ENCODE assay signal across 8 cellular contexts in genomic region chr13:110916671-110917142, GRCh38. TPM values are rescaled to one million over a fixed set of nuclear protein-coding genes. Genes with fewer than 3 reads are reported as not detected.
DNase-seq lines count a peak whose midpoint lies in the region; ATAC-seq and TF ChIP-seq lines count a peak whose summit lies in the region.

No MANE protein-coding gene starts in this region.

- DNase-seq in NB4 (ENCODE audit: low read depth) (no peak), neural progenitor cell (ENCODE audit: low spot score) (no peak), NCI-H1092 (lab: John Stamatoyannopoulos, UW) (no peak), GOT3 (lab: John Stamatoyannopoulos, UW) (no peak)

- H3K27ac Mint-ChIP-seq in dendritic cell treated with granulocyte-macrophage colony-stimulating factor and Interleukin-4, amounts not matched to agents 40 ng/mL and 50 ng/mL, for 4 days: peak overlapping the region; percentile 98
- H3K27ac Mint-ChIP-seq in neural progenitor cell: no peak overlapping the region

- H3K4me1 Mint-ChIP-seq in dendritic cell treated with granulocyte-macrophage colony-stimulating factor and Interleukin-4, amounts not matched to agents 40 ng/mL and 50 ng/mL, for 4 days (ENCODE audit: low read depth): peaks cover 43% of the 10 kb centered on the region
- H3K4me1 Mint-ChIP-seq in neural progenitor cell: peaks cover 31% of the 10 kb centered on the region

- H2AFZ ChIP-seq in neural progenitor cell (replicated peaks): no peak overlapping the region

- no peak for TF ChIP-seq CTCF in NB4 (IDR thresholded peaks at IDR 0.05; ENCODE audit: low read depth, low read length)
- TF ChIP-seq CTCF in neural progenitor cell (IDR thresholded peaks at IDR 0.05): no peak

- no peak for TF ChIP-seq POLR2A in NB4 (IDR thresholded peaks at IDR 0.05; ENCODE audit: extremely low read depth, insufficient read length)

- H3K79me2 ChIP-seq in neural progenitor cell (ENCODE audit: low read depth): peaks cover 37% of the 10 kb centered on the region

- H3K4me2 ChIP-seq in BLaER1 treated with 17β-estradiol and CSF1 and Interleukin-3, amounts not matched to agents 10 nM and 100 nM: peak overlapping the region; percentile 70 to 96 (median 86); a peak in 21 of 22 replicates
- peak overlapping the region; percentile 73 for H3K4me2 ChIP-seq in neural progenitor cell

- peak overlapping the region in 5 of 11 experiments; percentile 97 to 100 (median 99); a peak in 7 of 22 replicates for H3K9ac ChIP-seq in BLaER1 treated with 17β-estradiol and CSF1 and Interleukin-3, amounts not matched to agents 10 nM and 100 nM
- no peak overlapping the region for H3K9ac ChIP-seq in neural progenitor cell

- intact Hi-C loops in dendritic cell treated with granulocyte-macrophage colony-stimulating factor and Interleukin-4, amounts not matched to agents 40 ng/mL and 50 ng/mL, for 4 days (cut with micrococcal nuclease): loop anchor here (2.0 to 10.0 kb wide), 3 partner anchors 46 to 298 kb away; no protein-coding TSS in a partner anchor

- no peaks in the 10 kb centered on the region for H3K27me3 ChIP-seq in BLaER1 treated with 17β-estradiol and CSF1 and Interleukin-3, amounts not matched to agents 10 nM and 100 nM
- H3K27me3 ChIP-seq in neural progenitor cell: no peaks in the 10 kb centered on the region

- H3K4me1 ChIP-seq in BLaER1 treated with 17β-estradiol and CSF1 and Interleukin-3, amounts not matched to agents 10 nM and 100 nM: peaks cover 31 to 53% (median 47%) of the 10 kb centered on the region in 10 experiments
- H3K4me1 ChIP-seq in neural progenitor cell: peaks cover 27% of the 10 kb centered on the region

- peaks cover 17% of the 10 kb centered on the region for H3K36me3 Mint-ChIP-seq in dendritic cell treated with granulocyte-macrophage colony-stimulating factor and Interleukin-4, amounts not matched to agents 40 ng/mL and 50 ng/mL, for 4 days (ENCODE audit: low read depth)
- H3K36me3 Mint-ChIP-seq in neural progenitor cell: no peaks in the 10 kb centered on the region

- no peaks in the 10 kb centered on the region for H3K9me3 Mint-ChIP-seq in dendritic cell treated with granulocyte-macrophage colony-stimulating factor and Interleukin-4, amounts not matched to agents 40 ng/mL and 50 ng/mL, for 4 days
- no peaks in the 10 kb centered on the region for H3K9me3 Mint-ChIP-seq in neural progenitor cell

- H3K27me3 Mint-ChIP-seq in dendritic cell treated with granulocyte-macrophage colony-stimulating factor and Interleukin-4, amounts not matched to agents 40 ng/mL and 50 ng/mL, for 4 days: peaks cover 17% of the 10 kb centered on the region
- peaks cover 3% of the 10 kb centered on the region for H3K27me3 Mint-ChIP-seq in neural progenitor cell (ENCODE audit: insufficient read depth, low read depth)

- H3K36me3 ChIP-seq in BLaER1 treated with 17β-estradiol and CSF1 and Interleukin-3, amounts not matched to agents 10 nM and 100 nM: peaks cover 0 to 4% (median under 1%) of the 10 kb centered on the region in 11 experiments; a peak in 9 of 22 replicates
- H3K36me3 ChIP-seq in neural progenitor cell: no peaks in the 10 kb centered on the region

- H3F3A ChIP-seq in neural progenitor cell (ENCODE audit: low read depth): peaks cover 18% of the 10 kb centered on the region

- peak overlapping the region in 7 of 11 experiments; percentile 2 to 100 (median 99); a peak in 11 of 22 replicates for H3K27ac ChIP-seq in BLaER1 treated with 17β-estradiol and CSF1 and Interleukin-3, amounts not matched to agents 10 nM and 100 nM
- H3K27ac ChIP-seq in neural progenitor cell: no peak overlapping the region

- ATAC-seq in HG03097 (IDR thresholded peaks at IDR 0.05; ENCODE audit: low FRiP score, unreplicated experiment) (no peak), HG02840 (IDR thresholded peaks at IDR 0.05; ENCODE audit: low FRiP score, unreplicated experiment) (no peak)

- peaks cover 24 to 26% (median 25%) of the 10 kb centered on the region in 11 experiments for H4K20me1 ChIP-seq in BLaER1 treated with 17β-estradiol and CSF1 and Interleukin-3, amounts not matched to agents 10 nM and 100 nM
- H4K20me1 ChIP-seq in neural progenitor cell (ENCODE audit: low read depth): peaks cover 25% of the 10 kb centered on the region

- no peaks in the 10 kb centered on the region for H3K9me3 ChIP-seq in BLaER1 treated with 17β-estradiol and CSF1 and Interleukin-3, amounts not matched to agents 10 nM and 100 nM (replicated peaks in 1 of 11)
- H3K9me3 ChIP-seq in neural progenitor cell (ENCODE audit: low read depth): no peaks in the 10 kb centered on the region

- H3K4me3 ChIP-seq in BLaER1 treated with 17β-estradiol and CSF1 and Interleukin-3, amounts not matched to agents 10 nM and 100 nM: peak overlapping the region in 3 of 10 experiments; percentile 74 to 98 (median 96); a peak in 4 of 20 replicates
- H3K4me3 ChIP-seq in NB4 (ENCODE audit: low read depth, low read length) (peak overlapping the region; percentile 88), neural progenitor cell (peak overlapping the region; percentile 93)

- no peak overlapping the region for H3K4me3 Mint-ChIP-seq in dendritic cell treated with granulocyte-macrophage colony-stimulating factor and Interleukin-4, amounts not matched to agents 40 ng/mL and 50 ng/mL, for 4 days
- H3K4me3 Mint-ChIP-seq in neural progenitor cell: peak overlapping the region; percentile 90

RNA-seq across cellular contexts. Expression of gene ANKRD10, which starts 1.8 kb away (rescaled TPM):
- total RNA-seq in neural progenitor cell (ENCODE audit: low replicate concordance): 188 and 212 TPM in 2 replicates
